In genomic region chr19:18109363-18109730, GRCh38 we compare ENCODE assay signal across 8 cellular contexts. TPM values are rescaled to one million over a fixed set of nuclear protein-coding genes. Genes with fewer than 3 reads are reported as not detected.
DNase-seq lines count a peak whose midpoint lies in the region; ATAC-seq, FAIRE-seq and TF ChIP-seq lines count a peak whose summit lies in the region.

No MANE protein-coding gene starts in this region.

- no peak for TF ChIP-seq RAD21 in K562 (CRISPR knock-in tag; conservative IDR thresholded peaks at IDR 0.05 in 1 of 2, IDR thresholded peaks at IDR 0.05 in 1 of 2)

- H3K36me3 ChIP-seq in K562 (ENCODE audit: control insufficient read depth, insufficient read depth, low read length), result peaks cover 7% of the 10 kb centered on the region; the same call in 1 of the 3 replicates
- H3K36me3 ChIP-seq in left lung, result peaks cover 0 to 11% of the 10 kb centered on the region in 2 donors
- H3K36me3 ChIP-seq in thoracic aorta, result no peaks in the 10 kb centered on the region

- peak overlapping the region; percentile 77 for H3K4me3 Mint-ChIP-seq in T-helper 1 cell treated with Interleukin-12 subunit alpha and Interleukin-12 subunit beta and Interleukin-4 antibody, amounts not matched to agents 30 μg/mL and 1 μg/mL, for 36 hours

- WGBS in K562 (ENCODE audit: insufficient coverage, low coverage, missing lambda C conversion rate), result 63% methylated on average over 8 of the region's 12 CpGs

- H3K9me1 ChIP-seq in K562 (ENCODE audit: control insufficient read depth, insufficient read depth, low read length), result no peaks in the 10 kb centered on the region

- H3K27ac ChIP-seq in K562 (ENCODE audit: extremely low read depth, low read depth, low read length) (no peak overlapping the region), left lung (peak overlapping the region; percentile 49 to 86), thoracic aorta (peak overlapping the region in 1 of 2 donors; percentile 66)

- ATAC-seq in K562, result no peak
- ATAC-seq in left lung, result no peak
- ATAC-seq in thoracic aorta (ENCODE audit: insufficient number of reproducible peaks, low FRiP score, low read depth), result no peak

- H3K9ac ChIP-seq in K562 (ENCODE audit: insufficient read depth in 1 of 2, low read depth in 2 of 2, low read length in 2 of 2), result peak overlapping the region; percentile 61 to 93; a peak in 3 of 4 replicates

- H3K27me3 Mint-ChIP-seq in T-helper 1 cell treated with Interleukin-12 subunit alpha and Interleukin-12 subunit beta and Interleukin-4 antibody, amounts not matched to agents 30 μg/mL and 1 μg/mL, for 36 hours (ENCODE audit: low read depth), result no peaks in the 10 kb centered on the region

- peak overlapping the region; percentile 11 for H3K27ac Mint-ChIP-seq in T-helper 1 cell treated with Interleukin-12 subunit alpha and Interleukin-12 subunit beta and Interleukin-4 antibody, amounts not matched to agents 30 μg/mL and 1 μg/mL, for 36 hours

- CTCF ChIA-PET in K562 (lab: Yijun Ruan, JAX; ENCODE audit: low intra/inter-chr PET ratio), result no interaction called here

- H3K4me1 ChIP-seq in K562 (replicated peaks in 1 of 2; ENCODE audit: control insufficient read depth in 2 of 2, insufficient read depth in 2 of 2, low read length in 2 of 2), result peaks cover 17 to 28% of the 10 kb centered on the region in 2 experiments
- peaks cover 10 to 72% of the 10 kb centered on the region in 2 donors for H3K4me1 ChIP-seq in left lung
- H3K4me1 ChIP-seq in thoracic aorta (ENCODE audit: control insufficient read depth in 1 of 2, low read depth in 2 of 2), result peaks cover 4 to 25% of the 10 kb centered on the region in 2 donors

- no peaks in the 10 kb centered on the region for H4K20me1 ChIP-seq in K562 (replicated peaks; ENCODE audit: control insufficient read depth, insufficient read depth, low read length)

- TF ChIP-seq CTCF in K562 (IDR thresholded peaks at IDR 0.05 in 2 of 3, conservative IDR thresholded peaks at IDR 0.05 in 1 of 3; ENCODE audit: insufficient read depth in 2 of 3, low read depth in 1 of 3, low read length in 3 of 3) (no peak), left lung (IDR thresholded peaks at IDR 0.05) (no peak), thoracic aorta (IDR thresholded peaks at IDR 0.05) (no peak)

- H3K4me3 ChIP-seq in K562 (peak overlapping the region; percentile 63), left lung (peak overlapping the region; percentile 54 to 74), thoracic aorta (peak overlapping the region; percentile 91)

- no peaks in the 10 kb centered on the region for H3K9me3 Mint-ChIP-seq in T-helper 1 cell treated with Interleukin-12 subunit alpha and Interleukin-12 subunit beta and Interleukin-4 antibody, amounts not matched to agents 30 μg/mL and 1 μg/mL, for 36 hours

- FAIRE-seq in K562 (lab: Jason Lieb, UNC), result no peak

- no peak for DNase-seq in T-helper 1 cell
- DNase-seq in K562 (ENCODE audit: extremely low read depth in 1 of 4, low spot score in 3 of 4), result no peak
- no peak for DNase-seq in left lung
- no peak for DNase-seq in thoracic aorta (ENCODE audit: low spot score)
- DNase-seq in head of caudate nucleus, result no peak
- no peak for DNase-seq in GM19238 (ENCODE audit: insufficient read length, low spot score)
- DNase-seq in AG08395 (ENCODE audit: low spot score), result no peak

- peak overlapping the region; percentile 87 for H2AFZ ChIP-seq in K562 (ENCODE audit: low read depth, low read length)

- H3K27me3 ChIP-seq in K562 (ENCODE audit: control insufficient read depth in 2 of 2, insufficient read depth in 2 of 2, low read length in 2 of 2) (no peaks in the 10 kb centered on the region), left lung (peaks cover 0 to 19% of the 10 kb centered on the region in 2 donors), thoracic aorta (replicated peaks; ENCODE audit: insufficient read depth) (no peaks in the 10 kb centered on the region)

- intact Hi-C loops in K562 (cut with micrococcal nuclease) (no loop called here), left lung (cut with DNase I) (no loop called here), head of caudate nucleus (cut with DNase I) (no loop called here)

- no peaks in the 10 kb centered on the region for H3K36me3 Mint-ChIP-seq in T-helper 1 cell treated with Interleukin-12 subunit alpha and Interleukin-12 subunit beta and Interleukin-4 antibody, amounts not matched to agents 30 μg/mL and 1 μg/mL, for 36 hours (ENCODE audit: low read depth)

- H3K9me3 ChIP-seq in K562 (replicated peaks; ENCODE audit: control insufficient read depth, insufficient read depth, low read depth, low read length), result no peaks in the 10 kb centered on the region
- H3K9me3 ChIP-seq in left lung, result no peaks in the 10 kb centered on the region
- no peaks in the 10 kb centered on the region for H3K9me3 ChIP-seq in thoracic aorta

- peaks cover 14% of the 10 kb centered on the region for H3K4me1 Mint-ChIP-seq in T-helper 1 cell treated with Interleukin-12 subunit alpha and Interleukin-12 subunit beta and Interleukin-4 antibody, amounts not matched to agents 30 μg/mL and 1 μg/mL, for 36 hours (ENCODE audit: low read depth)

- TF ChIP-seq EP300 in K562 (IDR thresholded peaks at IDR 0.05; ENCODE audit: low read length), result no peak

- in situ Hi-C loops in K562 (cut with MboI), result no loop called here

- BruUV-seq in K562 (replicated peaks; lab: Mats Ljungman, UMichigan), result no TSS peak

- POLR2A ChIA-PET in K562 (lab: Yijun Ruan, JAX), result interaction anchor here (0.5 to 2.2 kb wide), 5 partner anchors 9 to 280 kb away, joined by 3 to 7 read pairs (median 3); partner anchors contain the start of gene MAST3

- H3K4me2 ChIP-seq in K562 (ENCODE audit: insufficient read depth, low read length), result peak overlapping the region; percentile 89

- no peaks in the 10 kb centered on the region for H3K79me2 ChIP-seq in K562 (ENCODE audit: control insufficient read depth, insufficient read depth, low read length)

- TF ChIP-seq POLR2A in K562 (conservative IDR thresholded peaks at IDR 0.05), result no peak

RNA-seq across cellular contexts. Expression of gene MAST3, which starts 11.8 kb away (rescaled TPM):
- total RNA-seq in K562 (2011; cell fraction: chromatin; rRNA removed; ENCODE audit: low replicate concordance), result 13.6 and 45.1 TPM in 2 replicates
- 19.7 and 22.0 TPM in 2 replicates for total RNA-seq in K562 (2011; cell fraction: nucleolus; rRNA removed)
- 15.4 and 16.2 TPM in 2 replicates for total RNA-seq in K562 (2011; cell fraction: nucleoplasm; rRNA removed)
- total RNA-seq in K562 (2014; rRNA removed) (2.4 and 3.4 TPM in 2 replicates), K562 (2014; rRNA removed; fragmentation: Illumina TruSeq; extraction: Trizol) (0.99 and 1.3 TPM in 2 replicates), K562 (2015; rRNA removed; fragmentation: Illumina TruSeq; extraction: Trizol) (1.7 and 2.0 TPM in 2 replicates), K562 (2021) (9.9 and 11.8 TPM in 2 replicates), left lung (10 to 100 TPM; 17.0 to 30.3 TPM), thoracic aorta (10 to 100 TPM; 18.7 to 27.8 TPM)
- polyA plus RNA-seq in K562 (2011; rRNA removed) (1.5 and 2.9 TPM in 2 replicates), K562 (2014; fragmentation: Illumina TruSeq; extraction: Trizol) (3.4 and 4.2 TPM in 2 replicates), K562 (2014; fragmentation: Nextera tagmentation; extraction: Ambion mirVana) (1 to 10 TPM in 1 of 2 experiments, under 1 TPM in 1; 0.94 to 2.5 TPM), K562 (2014; rRNA removed) (3.4 and 3.7 TPM in 2 replicates)
- 1.7 and 2.2 TPM in 2 replicates for polyA plus RNA-seq in K562 (2011; cell fraction: cytosol; rRNA removed)
- 8.8 and 12.1 TPM in 2 replicates for polyA plus RNA-seq in K562 (2011; cell fraction: nucleus; rRNA removed)
- polyA plus RNA-seq in K562 (2012), result 4.2 and 5.1 TPM in 2 replicates
- polyA minus RNA-seq in K562 (2011; rRNA and poly(A)+ RNA removed), result 2.1 and 2.3 TPM in 2 replicates
- polyA minus RNA-seq in K562 (2011; cell fraction: cytosol; rRNA and poly(A)+ RNA removed), result 5.7 and 6.8 TPM in 2 replicates
- 6.5 and 6.8 TPM in 2 replicates for polyA minus RNA-seq in K562 (2011; cell fraction: nucleus; rRNA and poly(A)+ RNA removed)

RNA-seq across cellular contexts. Expression of gene IL12RB1, which starts 22.6 kb away (rescaled TPM):
- not detected in 2 replicates for total RNA-seq in K562 (2011; cell fraction: chromatin; rRNA removed; ENCODE audit: low replicate concordance)
- total RNA-seq in K562 (2011; cell fraction: nucleolus; rRNA removed), result not detected in 2 replicates
- not detected in 2 replicates for total RNA-seq in K562 (2011; cell fraction: nucleoplasm; rRNA removed)
- total RNA-seq in K562 (2014; rRNA removed) (not detected in 2 replicates), K562 (2014; rRNA removed; fragmentation: Illumina TruSeq; extraction: Trizol) (not detected in 2 replicates), K562 (2015; rRNA removed; fragmentation: Illumina TruSeq; extraction: Trizol) (not detected in 2 replicates), K562 (2021) (0.07 and 0.09 TPM in 2 replicates), left lung (1 to 10 TPM; 3.1 to 5.4 TPM), thoracic aorta (1 to 10 TPM; 1.6 to 5.4 TPM)
- polyA plus RNA-seq in K562 (2011; rRNA removed) (0.07 TPM in 1 of 2 replicates, not detected in the other), K562 (2014; fragmentation: Illumina TruSeq; extraction: Trizol) (not detected in 2 replicates), K562 (2014; fragmentation: Nextera tagmentation; extraction: Ambion mirVana) (under 1 TPM in 1 of 2 experiments, not detected in 1; 0.04 TPM), K562 (2014; rRNA removed) (0.05 TPM in 1 of 2 replicates, not detected in the other)
- polyA plus RNA-seq in K562 (2011; cell fraction: cytosol; rRNA removed), result 0.30 TPM in 1 of 2 replicates, not detected in the other
- 0.09 TPM in 1 of 2 replicates, not detected in the other for polyA plus RNA-seq in K562 (2011; cell fraction: nucleus; rRNA removed)
- 0.09 and 0.10 TPM in 2 replicates for polyA plus RNA-seq in K562 (2012)
- polyA minus RNA-seq in K562 (2011; rRNA and poly(A)+ RNA removed), result not detected in 2 replicates
- polyA minus RNA-seq in K562 (2011; cell fraction: cytosol; rRNA and poly(A)+ RNA removed), result not detected in 2 replicates
- not detected in 2 replicates for polyA minus RNA-seq in K562 (2011; cell fraction: nucleus; rRNA and poly(A)+ RNA removed)

RNA-seq across cellular contexts. Expression of gene PIK3R2, which starts 43.6 kb away (rescaled TPM):
- 17.4 and 45.8 TPM in 2 replicates for total RNA-seq in K562 (2011; cell fraction: chromatin; rRNA removed; ENCODE audit: low replicate concordance)
- total RNA-seq in K562 (2011; cell fraction: nucleolus; rRNA removed), result 15.9 and 22.2 TPM in 2 replicates
- 10.8 and 13.3 TPM in 2 replicates for total RNA-seq in K562 (2011; cell fraction: nucleoplasm; rRNA removed)
- 10.8 and 15.3 TPM in 2 replicates for total RNA-seq in K562 (2014; rRNA removed)
- total RNA-seq in K562 (2014; rRNA removed; fragmentation: Illumina TruSeq; extraction: Trizol), result 3.3 and 4.7 TPM in 2 replicates
- 6.6 and 6.8 TPM in 2 replicates for total RNA-seq in K562 (2015; rRNA removed; fragmentation: Illumina TruSeq; extraction: Trizol)
- total RNA-seq in K562 (2021), result 37.9 and 41.2 TPM in 2 replicates
- polyA plus RNA-seq in K562 (2011; rRNA removed), result 5.3 and 7.8 TPM in 2 replicates
- 5.8 and 9.6 TPM in 2 replicates for polyA plus RNA-seq in K562 (2011; cell fraction: cytosol; rRNA removed)
- 15.7 and 21.7 TPM in 2 replicates for polyA plus RNA-seq in K562 (2011; cell fraction: nucleus; rRNA removed)
- polyA plus RNA-seq in K562 (2012), result 16.2 and 18.1 TPM in 2 replicates
- polyA plus RNA-seq in K562 (2014; fragmentation: Illumina TruSeq; extraction: Trizol), result 1.5 and 1.6 TPM in 2 replicates
- under 1 TPM; 0.39 to 0.65 TPM for polyA plus RNA-seq in K562 (2014; fragmentation: Nextera tagmentation; extraction: Ambion mirVana)
- 6.1 and 14.0 TPM in 2 replicates for polyA plus RNA-seq in K562 (2014; rRNA removed)
- 4.9 and 5.2 TPM in 2 replicates for polyA minus RNA-seq in K562 (2011; rRNA and poly(A)+ RNA removed)
- 19.0 and 26.3 TPM in 2 replicates for polyA minus RNA-seq in K562 (2011; cell fraction: cytosol; rRNA and poly(A)+ RNA removed)
- polyA minus RNA-seq in K562 (2011; cell fraction: nucleus; rRNA and poly(A)+ RNA removed), result 5.9 and 12.0 TPM in 2 replicates
- 10 to 100 TPM; 34.1 to 35.3 TPM for total RNA-seq in left lung
- total RNA-seq in thoracic aorta, result 10 to 100 TPM; 14.3 to 15.8 TPM
